ENCODE assay signal across 28 cellular contexts in genomic region chr14:25464772-25465171, GRCh38.
"Had no signal": no experiment of that assay in that cellular context is flagged by ENCODE, and none has a peak within 500 bp of the region (broad histone marks: within the 10 kb centered on the region; RNA-seq: fewer than 3 reads in every experiment).

No MANE protein-coding gene starts in this region.

- H3K27me3 ChIP-seq: colonic mucosa, dorsolateral prefrontal cortex, esophagus muscularis mucosa, esophagus squamous epithelium, foreskin keratinocyte, gastrocnemius medialis, gastroesophageal sphincter, heart left ventricle, heart right ventricle had no signal

- H3K9me3 ChIP-seq: colonic mucosa, esophagus muscularis mucosa, esophagus squamous epithelium, gastrocnemius medialis, heart left ventricle had no signal

- H3K4me3 ChIP-seq: colonic mucosa, coronary artery, dorsolateral prefrontal cortex, esophagus muscularis mucosa, esophagus squamous epithelium, gastrocnemius medialis, gastroesophageal sphincter, heart left ventricle, heart right ventricle had no signal

- H3K27ac ChIP-seq: colonic mucosa, coronary artery, dorsolateral prefrontal cortex, epithelial cell of prostate, esophagus muscularis mucosa, esophagus squamous epithelium, foreskin keratinocyte, gastrocnemius medialis, gastroesophageal sphincter, heart left ventricle, heart right ventricle had no signal

- H3K36me3 ChIP-seq: colonic mucosa, esophagus muscularis mucosa, esophagus squamous epithelium, gastrocnemius medialis, gastroesophageal sphincter, heart left ventricle, heart right ventricle had no signal

- H3K4me1 ChIP-seq: colonic mucosa, esophagus muscularis mucosa, esophagus squamous epithelium, foreskin keratinocyte, gastrocnemius medialis, gastroesophageal sphincter, heart left ventricle, heart right ventricle had no signal

- DNase-seq: colonic mucosa; cortex of kidney; dermis blood vessel endothelial cell; dorsolateral prefrontal cortex; effector CD4-positive, alpha-beta T cell; effector CD8-positive, alpha-beta T cell; effector memory CD4-positive, alpha-beta T cell; effector memory CD8-positive, alpha-beta T cell; endodermal cell; erythroblast; esophagus squamous epithelium; foreskin fibroblast; foreskin keratinocyte; foreskin melanocyte; gastrocnemius medialis; glutamatergic neuron; head of caudate nucleus; heart left ventricle; heart right ventricle had no signal

- FAIRE-seq: colon, endometrium, endothelial cell of umbilical vein, frontal cortex had no signal

- ATAC-seq: effector memory CD8-positive, alpha-beta T cell; esophagus mucosa; foreskin keratinocyte; gastrocnemius medialis; gastroesophageal sphincter; heart left ventricle; heart right ventricle had no signal
